7 cellular contexts compared by ENCODE assay signal in genomic region chr10:69449841-69450240, GRCh38. TPM values are rescaled to one million over a fixed set of nuclear protein-coding genes. Genes with fewer than 3 reads are reported as not detected.
DNase-seq lines count a peak whose midpoint lies in the region; ATAC-seq, FAIRE-seq and TF ChIP-seq lines count a peak whose summit lies in the region.

No MANE protein-coding gene starts in this region.

- H3K9me3 Mint-ChIP-seq in brain: peaks cover 0 to 5% (median 0%) of the 10 kb centered on the region in 5 experiments

- TF ChIP-seq CTCF in GM06990 (IDR thresholded peaks at IDR 0.05; ENCODE audit: insufficient read depth, low read length, poor library complexity, severe bottlenecking): peak; percentile 54
- peak; percentile 56 to 62 for TF ChIP-seq CTCF in brain (conservative IDR thresholded peaks at IDR 0.05)
- peak; percentile 44 to 57 (median 56) for TF ChIP-seq CTCF in keratinocyte (optimal IDR thresholded peaks at IDR 0.05 in 1 of 3, IDR thresholded peaks at IDR 0.05 in 1 of 3, conservative IDR thresholded peaks at IDR 0.05 in 1 of 3; ENCODE audit: extremely low read depth in 1 of 3, insufficient read depth in 2 of 3, low read length in 3 of 3)

- no peaks in the 10 kb centered on the region for H4K20me1 ChIP-seq in keratinocyte (ENCODE audit: control insufficient read depth, extremely low read depth, insufficient read depth, low read length)

- H3K27me3 ChIP-seq in GM06990 (replicated peaks; ENCODE audit: control insufficient read depth, insufficient read depth, low read length): no peaks in the 10 kb centered on the region
- no peaks in the 10 kb centered on the region for H3K27me3 ChIP-seq in keratinocyte (ENCODE audit: control insufficient read depth, extremely low read depth, insufficient read depth, low read length)

- H3K4me3 Mint-ChIP-seq in brain: peak overlapping the region in 4 of 5 experiments; percentile 12 to 85 (median 64)

- H3K9me3 ChIP-seq in keratinocyte (ENCODE audit: control insufficient read depth, low read depth, low read length): no peaks in the 10 kb centered on the region

- no peaks in the 10 kb centered on the region for H3K9me1 ChIP-seq in keratinocyte (ENCODE audit: control insufficient read depth, extremely low read depth, insufficient read depth, low read length)

- no peaks in the 10 kb centered on the region for H3K79me2 ChIP-seq in keratinocyte (ENCODE audit: control insufficient read depth, insufficient read depth, low read length)

- no peak overlapping the region for H3K4me3 ChIP-seq in GM06990 (replicated peaks; ENCODE audit: low read depth, low read length)
- H3K4me3 ChIP-seq in keratinocyte (ENCODE audit: control insufficient read depth in 2 of 3, extremely low read depth in 1 of 3, insufficient read depth in 2 of 3, low read depth in 1 of 3, low read length in 3 of 3): no peak overlapping the region

- no peak overlapping the region for H3K4me2 ChIP-seq in keratinocyte (ENCODE audit: control insufficient read depth, extremely low read depth, insufficient read depth, low read depth, low read length)

- ATAC-seq in GM18858 (IDR thresholded peaks at IDR 0.05; ENCODE audit: unreplicated experiment): no peak

- FAIRE-seq in keratinocyte (lab: Jason Lieb, UNC): no peak

- H3K4me1 ChIP-seq in keratinocyte (ENCODE audit: control insufficient read depth, extremely low read depth, insufficient read depth, low read length): peaks cover 37% of the 10 kb centered on the region

- no peak overlapping the region for H2AFZ ChIP-seq in keratinocyte (ENCODE audit: control insufficient read depth, low read length)

- no peak overlapping the region for H3K27ac ChIP-seq in keratinocyte (ENCODE audit: control insufficient read depth, insufficient read depth, low read length)

- peak overlapping the region in 3 of 5 experiments; percentile 28 to 64 (median 55) for H3K27ac Mint-ChIP-seq in brain

- DNase-seq in GM06990 (ENCODE audit: extremely low read depth, insufficient read length) (peak; percentile 26), HT-29 (ENCODE audit: low spot score) (peak; percentile 96), SKM-1 treated with dmso at 0.1 percent for 144 hours (lab: John Stamatoyannopoulos, UW; ENCODE audit: unreplicated experiment) (peak; percentile 75), keratinocyte (ENCODE audit: low read depth, low spot score) (no peak)
- peak; percentile 40 to 41 for DNase-seq in stimulated activated CD4-positive, alpha-beta T cell treated with anti-CD3 and anti-CD28 coated beads, Interleukin-2, amount 100 ng/mL, for 48 hours

- dilution Hi-C loops in keratinocyte (cut with MboI; ENCODE audit: extremely low pct_ligation_motif_present, low sequenced_read_pairs): no loop called here

- no peaks in the 10 kb centered on the region for H3K36me3 Mint-ChIP-seq in brain

- peaks cover 7% of the 10 kb centered on the region for H3K27me3 Mint-ChIP-seq in brain

- H3K4me1 Mint-ChIP-seq in brain: peaks cover 25% of the 10 kb centered on the region

- no peak overlapping the region for H3K9ac ChIP-seq in keratinocyte (ENCODE audit: control insufficient read depth, extremely low read depth, insufficient read depth, low read length)

- H3K36me3 ChIP-seq in GM06990 (ENCODE audit: control insufficient read depth, insufficient read depth, low read length) (no peaks in the 10 kb centered on the region), keratinocyte (ENCODE audit: control insufficient read depth in 2 of 2, extremely low read depth in 1 of 2, insufficient read depth in 2 of 2, low read length in 2 of 2) (no peaks in the 10 kb centered on the region)

RNA-seq across cellular contexts. Expression of gene TSPAN15, which starts 1.4 kb away (rescaled TPM):
- total RNA-seq in HT-29 (2014; rRNA removed; shearing (Covaris generic)): 103 and 115 TPM in 2 replicates
- polyA plus RNA-seq in brain (ENCODE audit: insufficient read depth, low read depth, low replicate concordance) (38.4 TPM), keratinocyte (2.1 to 3.5 TPM (median 2.2 TPM) in 3 replicates)
- polyA plus RNA-seq in keratinocyte (2011; ENCODE audit: low read depth): 0.59 TPM
- 1.3 and 1.8 TPM in 2 replicates for polyA plus RNA-seq in keratinocyte (2011; cell fraction: cytosol; rRNA removed)
- 1.4 TPM in 2 replicates for polyA plus RNA-seq in keratinocyte (2011; cell fraction: nucleus; rRNA removed)
- polyA plus RNA-seq in keratinocyte (2012; ENCODE audit: low replicate concordance): 1.6 and 3.0 TPM in 2 replicates
- 3.8 to 8.8 TPM (median 4.6 TPM) in 3 replicates for polyA minus RNA-seq in keratinocyte
- polyA minus RNA-seq in keratinocyte (2011; cell fraction: cytosol; rRNA and poly(A)+ RNA removed): 4.2 TPM
- 1.4 TPM in 2 replicates for polyA minus RNA-seq in keratinocyte (2011; cell fraction: nucleus; rRNA and poly(A)+ RNA removed)

RNA-seq across cellular contexts. Expression of gene TACR2, which starts 33.1 kb away (rescaled TPM):
- 1.9 and 2.2 TPM in 2 replicates for total RNA-seq in HT-29 (2014; rRNA removed; shearing (Covaris generic))
- 1.0 TPM for polyA plus RNA-seq in brain (ENCODE audit: insufficient read depth, low read depth, low replicate concordance)
- polyA plus RNA-seq in keratinocyte: 0.05 to 0.11 TPM (median 0.07 TPM) in 3 replicates
- not detected for polyA plus RNA-seq in keratinocyte (2011; ENCODE audit: low read depth)
- 0.06 TPM in 1 of 2 replicates, not detected in the other for polyA plus RNA-seq in keratinocyte (2011; cell fraction: cytosol; rRNA removed)
- polyA plus RNA-seq in keratinocyte (2011; cell fraction: nucleus; rRNA removed): not detected in 2 replicates
- 0.16 and 0.65 TPM in 2 replicates for polyA plus RNA-seq in keratinocyte (2012; ENCODE audit: low replicate concordance)
- polyA minus RNA-seq in keratinocyte: not detected in 3 replicates
- polyA minus RNA-seq in keratinocyte (2011; cell fraction: cytosol; rRNA and poly(A)+ RNA removed): not detected
- polyA minus RNA-seq in keratinocyte (2011; cell fraction: nucleus; rRNA and poly(A)+ RNA removed): not detected in 2 replicates
